Comparison of ENCODE assay signal across 16 cellular contexts in the genomic region with DNA sequence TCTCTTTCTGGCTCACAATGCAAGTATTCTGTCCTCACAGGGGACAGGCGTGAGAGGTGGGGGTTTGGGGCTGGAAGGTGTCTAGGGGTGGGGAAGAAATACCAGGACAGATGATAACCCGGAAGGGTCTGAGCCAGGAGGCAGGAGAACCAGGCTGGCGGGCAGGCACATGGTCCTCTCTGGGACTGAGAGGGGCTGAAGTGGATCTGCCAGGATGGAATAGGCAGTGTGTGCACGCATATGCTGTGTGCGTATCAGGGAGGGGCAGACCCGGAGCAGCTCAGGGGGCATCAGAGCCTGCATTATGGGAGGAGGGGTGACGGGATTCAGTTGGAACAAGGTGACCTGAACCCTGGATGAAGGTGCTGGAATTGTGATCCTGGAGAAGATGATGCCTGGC.
DNase-seq lines count a peak whose midpoint lies in the region; FAIRE-seq and TF ChIP-seq lines count a peak whose summit lies in the region.
"Had no signal": no experiment of that assay in that cellular context is flagged by ENCODE, and none has a peak within 500 bp of the region (broad histone marks: within the 10 kb centered on the region; RNA-seq: fewer than 3 reads in every experiment).

No MANE protein-coding gene starts in this region.

- H3K4me3 Mint-ChIP-seq in H9, result no peak overlapping the region
- H3K4me3 Mint-ChIP-seq: activated CD8-positive, alpha-beta T cell treated with anti-CD3 and anti-CD28 coated beads, Interleukin-2, amount 10 ng/mL, durations not matched to agents 7 days and 5 days; IgD-negative memory B cell; mesothelial cell of epicardium; natural killer cell treated with Interleukin-12 subunit alpha and Interleukin-12 subunit beta and Interleukin-15 and Interleukin-18, amount 100 ng/mL, for 72 hours had no signal

- no peak overlapping the region for H3K4me3 ChIP-seq in H1 (ENCODE audit: extremely low read depth in 1 of 4, insufficient read depth in 2 of 4, low read depth in 3 of 4, low read length in 4 of 4)
- H3K4me3 ChIP-seq: ascending aorta had no signal

- H2BK5ac ChIP-seq in H9 (ENCODE audit: insufficient read length, low read length) (no peak overlapping the region), H1 (ENCODE audit: low read depth, low read length) (no peak overlapping the region)

- no peak overlapping the region for H3K18ac ChIP-seq in H9 (ENCODE audit: insufficient read length, low read depth, low read length)
- no peak overlapping the region for H3K18ac ChIP-seq in H1 (ENCODE audit: extremely low read depth, low read length)

- no peak overlapping the region for H3K27ac ChIP-seq in H9 (ENCODE audit: insufficient read length, low read depth, low read length)
- H3K27ac ChIP-seq in H1 (ENCODE audit: low read depth, low read length), result no peak overlapping the region
- H3K27ac ChIP-seq: ascending aorta, WERI-Rb-1 had no signal

- FAIRE-seq in H1 (lab: Jason Lieb, UNC), result no peak
- FAIRE-seq: endometrium had no signal

- H4K5ac ChIP-seq in H9 (ENCODE audit: insufficient read length, low read depth, low read length) (no peak overlapping the region), H1 (ENCODE audit: insufficient read length, low read depth, low read length) (no peak overlapping the region)

- no CpG with 5 or more reads among the region's 7 CpGs for WGBS in H9 (ENCODE audit: extremely low coverage, insufficient read length, low lambda C conversion rate)
- 91% methylated on average over 6 of the region's 7 CpGs; no CpG with 5 or more reads in 1 of the 2 experiments for WGBS in H1 (ENCODE audit: extremely low coverage in 1 of 2, insufficient coverage in 1 of 2, insufficient read length in 1 of 2, insufficient replicate concordance in 2 of 2, low coverage in 1 of 2, low lambda C conversion rate in 2 of 2, missing lambda C conversion rate in 1 of 2), 2 experiments

- peaks cover 0 to 3% (median 0%) of the 10 kb centered on the region in 3 experiments; a peak in 1 of 7 replicates for H3K36me3 Mint-ChIP-seq in H9 (ENCODE audit: insufficient read depth in 1 of 3, low read depth in 3 of 3)
- H3K36me3 Mint-ChIP-seq: IgD-negative memory B cell; mesothelial cell of epicardium; natural killer cell treated with Interleukin-12 subunit alpha and Interleukin-12 subunit beta and Interleukin-15 and Interleukin-18, amount 100 ng/mL, for 72 hours had no signal

- H3K27ac Mint-ChIP-seq in H9, result no peak overlapping the region
- H3K27ac Mint-ChIP-seq: activated CD8-positive, alpha-beta T cell treated with anti-CD3 and anti-CD28 coated beads, Interleukin-2, amount 10 ng/mL, durations not matched to agents 7 days and 5 days; IgD-negative memory B cell; mesothelial cell of epicardium; natural killer cell treated with Interleukin-12 subunit alpha and Interleukin-12 subunit beta and Interleukin-15 and Interleukin-18, amount 100 ng/mL, for 72 hours had no signal

- H3K4ac ChIP-seq in H9 (ENCODE audit: low read depth, low read length) (no peak overlapping the region), H1 (replicated peaks; ENCODE audit: insufficient read length, low read depth, low read length) (no peak overlapping the region)

- H3K79me2 ChIP-seq in H9 (ENCODE audit: insufficient read depth, low read length) (no peaks in the 10 kb centered on the region), H1 (ENCODE audit: control insufficient read depth in 1 of 2, insufficient read depth in 2 of 2, low read length in 2 of 2) (no peaks in the 10 kb centered on the region)

- no peak overlapping the region for H3K56ac ChIP-seq in H9 (ENCODE audit: insufficient read length, low read depth, low read length)
- no peak overlapping the region for H3K56ac ChIP-seq in H1 (replicated peaks; ENCODE audit: insufficient read length, low read depth, low read length)

- H4K91ac ChIP-seq in H9 (ENCODE audit: insufficient read length, low read depth, low read length) (no peak overlapping the region), H1 (replicated peaks; ENCODE audit: insufficient read length, low read length) (no peak overlapping the region)

- peaks cover 6 to 9% of the 10 kb centered on the region in 2 experiments for H3K4me1 Mint-ChIP-seq in H9
- H3K4me1 Mint-ChIP-seq: IgD-negative memory B cell had no signal

- H2AK5ac ChIP-seq in H9 (ENCODE audit: insufficient read length, low read length) (no peak overlapping the region), H1 (ENCODE audit: low read depth, low read length) (no peak overlapping the region)

- H2BK15ac ChIP-seq in H9 (ENCODE audit: low read depth, low read length) (no peak overlapping the region), H1 (ENCODE audit: low read length) (no peak overlapping the region)

- H2BK12ac ChIP-seq in H9 (ENCODE audit: insufficient read length, low read depth, low read length) (no peak overlapping the region), H1 (ENCODE audit: low read depth, low read length) (no peak overlapping the region)

- H3K27me3 ChIP-seq in H9 (ENCODE audit: insufficient read depth, low read length), result no peaks in the 10 kb centered on the region
- H3K27me3 ChIP-seq in H1 (replicated peaks in 1 of 4; ENCODE audit: control insufficient read depth in 3 of 4, extremely low read depth in 1 of 4, insufficient read depth in 3 of 4, low read length in 3 of 4), result no peaks in the 10 kb centered on the region
- H3K27me3 ChIP-seq: ascending aorta had no signal

- H3K9me3 Mint-ChIP-seq in H9, result no peaks in the 10 kb centered on the region; a peak in 1 of 5 replicates
- H3K9me3 Mint-ChIP-seq: IgD-negative memory B cell; mesothelial cell of epicardium; natural killer cell treated with Interleukin-12 subunit alpha and Interleukin-12 subunit beta and Interleukin-15 and Interleukin-18, amount 100 ng/mL, for 72 hours had no signal

- no peaks in the 10 kb centered on the region for H3K36me3 ChIP-seq in H1 (ENCODE audit: control insufficient read depth in 2 of 4, insufficient read depth in 4 of 4, low read length in 3 of 4)
- H3K36me3 ChIP-seq: ascending aorta, WERI-Rb-1 had no signal

- DNase-seq in 8988T, result peak; percentile 11
- DNase-seq in H9, result peak; percentile 12
- peak in 1 of 2 experiments; percentile 23 for DNase-seq in H1 (ENCODE audit: low read depth in 1 of 2, low spot score in 2 of 2)
- DNase-seq in posterior vena cava (ENCODE audit: low spot score), result peak; percentile 58
- DNase-seq in dedifferentiated amniotic fluid mesenchymal stem cell (ENCODE audit: extremely low spot score), result no peak
- no peak for DNase-seq in islet precursor cell
- no peak for DNase-seq in central memory CD4-positive, alpha-beta T cell
- DNase-seq: activated CD8-positive, alpha-beta T cell treated with anti-CD3 and anti-CD28 coated beads, Interleukin-2, amount 10 ng/mL, durations not matched to agents 7 days and 5 days; activated gamma-delta T cell; DND-41 had no signal

- H3K4me2 ChIP-seq in H9 (ENCODE audit: insufficient read depth, insufficient read length, low read length) (no peak overlapping the region), H1 (ENCODE audit: insufficient read depth in 1 of 2, low read depth in 2 of 2, low read length in 2 of 2) (no peak overlapping the region)

- H3K4me1 ChIP-seq in H9 (ENCODE audit: insufficient read depth, low read length) (no peaks in the 10 kb centered on the region), H1 (replicated peaks in 1 of 4; ENCODE audit: control insufficient read depth in 3 of 4, insufficient read depth in 4 of 4, low read length in 3 of 4) (peaks cover 0 to 3% (median 0%) of the 10 kb centered on the region in 4 experiments; a peak in 2 of 7 replicates)

- H4K8ac ChIP-seq in H9 (replicated peaks; ENCODE audit: insufficient read length, low read depth, low read length), result no peak overlapping the region
- H4K8ac ChIP-seq in H1 (ENCODE audit: extremely low read depth, insufficient read depth, low read length), result peak overlapping the region; percentile 12; the same call in 1 of the 2 replicates

- no peaks in the 10 kb centered on the region for H3K9me3 ChIP-seq in H9 (ENCODE audit: control insufficient read depth, low read depth, low read length)
- H3K9me3 ChIP-seq in H1 (ENCODE audit: insufficient read depth in 2 of 2, low read depth in 1 of 2, low read length in 1 of 2), result no peaks in the 10 kb centered on the region
- H3K9me3 ChIP-seq: ascending aorta had no signal

- TF ChIP-seq POLR2A in H1 (IDR thresholded peaks at IDR 0.05; ENCODE audit: control extremely low read depth in 1 of 2, low read depth in 2 of 2, low read length in 2 of 2), result no peak

- intact Hi-C loops in posterior vena cava (cut with DNase I), result loop anchor here in 1 of 2 donors (5.0 kb wide), 1 partner anchor 187 kb away; no protein-coding TSS in a partner anchor

- CTCF ChIA-PET in H1 (lab: Charles Lee; ENCODE audit: partially characterized antibody), result interaction anchor here (1.0 to 2.9 kb wide), 7 partner anchors 15 to 186 kb away, joined by 3 to 19 read pairs (median 5); no protein-coding TSS in a partner anchor

- no peak overlapping the region for H3T11ph ChIP-seq in H9 (ENCODE audit: low read length)

- H4K20me1 ChIP-seq in H9 (ENCODE audit: control insufficient read depth, insufficient read depth, insufficient read length) (no peaks in the 10 kb centered on the region), H1 (replicated peaks in 1 of 2; ENCODE audit: control insufficient read depth in 1 of 2, insufficient read depth in 2 of 2, low read length in 2 of 2) (no peaks in the 10 kb centered on the region)

- H3K23me2 ChIP-seq in H9 (ENCODE audit: insufficient read length, low read depth, low read length, poor library complexity, severe bottlenecking) (no peaks in the 10 kb centered on the region), H1 (ENCODE audit: low read depth, low read length) (no peaks in the 10 kb centered on the region)

- TF ChIP-seq RAD21 in H1 (IDR thresholded peaks at IDR 0.05 in 1 of 2, conservative IDR thresholded peaks at IDR 0.05 in 1 of 2; ENCODE audit: low read depth in 2 of 2, low read length in 2 of 2), result no peak

- H2BK120ac ChIP-seq in H9 (ENCODE audit: low read depth, low read length, poor library complexity, severe bottlenecking), result no peak overlapping the region
- no peak overlapping the region for H2BK120ac ChIP-seq in H1 (replicated peaks; ENCODE audit: low read depth, low read length)

- no peaks in the 10 kb centered on the region for H3K79me1 ChIP-seq in H9 (ENCODE audit: insufficient read depth, low read depth, low read length, poor library complexity, severe bottlenecking)
- H3K79me1 ChIP-seq in H1 (ENCODE audit: low read depth, low read length), result no peaks in the 10 kb centered on the region

- no peak overlapping the region for H3K14ac ChIP-seq in H9 (ENCODE audit: insufficient read depth, low read length)
- H3K14ac ChIP-seq in H1 (ENCODE audit: insufficient read length), result no peak overlapping the region

- no peak for TF ChIP-seq EP300 in H1 (IDR thresholded peaks at IDR 0.05; ENCODE audit: borderline replicate concordance in 1 of 2, low read depth in 2 of 2, low read length in 2 of 2)

- H3K27me3 Mint-ChIP-seq in H9 (ENCODE audit: low read depth), result peaks cover 5% of the 10 kb centered on the region

- H3K9ac ChIP-seq in H9 (ENCODE audit: extremely low read depth, insufficient read length, low read length) (no peak overlapping the region), H1 (replicated peaks in 1 of 4; ENCODE audit: extremely low read depth in 1 of 4, low read depth in 3 of 4, low read length in 3 of 4) (no peak overlapping the region)

- H3K23ac ChIP-seq in H9 (ENCODE audit: insufficient read length, low read depth, low read length) (no peak overlapping the region), H1 (ENCODE audit: insufficient read length) (no peak overlapping the region)

- no peak for TF ChIP-seq CTCF in H9 (conservative IDR thresholded peaks at IDR 0.05)
- no peak for TF ChIP-seq CTCF in H1 (IDR thresholded peaks at IDR 0.05; ENCODE audit: control extremely low read depth in 1 of 3, insufficient read depth in 1 of 3, low read depth in 1 of 3, low read length in 3 of 3)

- H2AFZ ChIP-seq in H9 (ENCODE audit: low read length), result no peak overlapping the region
- no peak overlapping the region for H2AFZ ChIP-seq in H1 (ENCODE audit: low read length)

- POLR2A ChIA-PET in H1 (lab: Charles Lee; ENCODE audit: partially characterized antibody), result no interaction called here

- no peak overlapping the region for H2BK20ac ChIP-seq in H9 (ENCODE audit: low read depth, low read length, poor library complexity, severe bottlenecking)
- H2BK20ac ChIP-seq in H1 (ENCODE audit: low read length), result no peak overlapping the region

Comparison
In these comparisons a context has a peak if more than half of its experiments do, and no peak if none do; other contexts are left out.
1. DNase-seq: peak in 8988T (single experiment), H9 (single experiment) and posterior vena cava (single experiment); none in dedifferentiated amniotic fluid mesenchymal stem cell (single experiment), islet precursor cell (single experiment) and central memory CD4-positive, alpha-beta T cell (single experiment).